Comparison of ENCODE assay signal across 10 cellular contexts in genomic region chr1:40769815-40770214, GRCh38. TPM values are rescaled to one million over a fixed set of nuclear protein-coding genes. Genes with fewer than 3 reads are reported as not detected.
DNase-seq lines count a peak whose midpoint lies in the region; ATAC-seq, FAIRE-seq and TF ChIP-seq lines count a peak whose summit lies in the region.
"Had no signal": no experiment of that assay in that cellular context is flagged by ENCODE, and none has a peak within 500 bp of the region (broad histone marks: within the 10 kb centered on the region; RNA-seq: fewer than 3 reads in every experiment).

No MANE protein-coding gene starts in this region.

- H3K9me3 ChIP-seq in A549 = no peaks in the 10 kb centered on the region
- H3K9me3 ChIP-seq in tibial nerve = no peaks in the 10 kb centered on the region
- H3K9me3 ChIP-seq: Peyer's patch had no signal

- peak overlapping the region in 1 of 2 experiments; percentile 53; a peak in 2 of 6 replicates for H3K27ac ChIP-seq in A549
- no peak overlapping the region for H3K27ac ChIP-seq in tibial nerve
- H3K27ac ChIP-seq: Peyer's patch had no signal

- TF ChIP-seq CTCF in A549 (IDR thresholded peaks at IDR 0.05) = peak; percentile 15; the same call in 1 of the 3 replicates
- peak; percentile 21 for TF ChIP-seq CTCF in GM12865 (IDR thresholded peaks at IDR 0.05; ENCODE audit: insufficient read depth, low read depth, low read length, missing control alignments)
- peak; percentile 9 for TF ChIP-seq CTCF in foreskin fibroblast (IDR thresholded peaks at IDR 0.05; ENCODE audit: low read depth, low read length)
- no peak for TF ChIP-seq CTCF in tibial nerve (IDR thresholded peaks at IDR 0.05)

- H3K27me3 ChIP-seq in tibial nerve = no peaks in the 10 kb centered on the region
- H3K27me3 ChIP-seq: Peyer's patch had no signal

- peaks cover 0 to 76% (median 19%) of the 10 kb centered on the region in 3 donors for H3K36me3 ChIP-seq in tibial nerve

- POLR2A ChIA-PET in A549 (lab: Yijun Ruan, JAX) = no interaction called here

- H3K4me1 ChIP-seq in A549 = no peaks in the 10 kb centered on the region
- peaks cover 0 to 13% (median 0%) of the 10 kb centered on the region in 4 donors for H3K4me1 ChIP-seq in tibial nerve

- peak; percentile 72 to 79; a peak in 4 of 6 replicates for ATAC-seq in A549
- ATAC-seq in GM19324 (IDR thresholded peaks at IDR 0.05; ENCODE audit: low FRiP score, unreplicated experiment) = no peak
- ATAC-seq in HG03280 (IDR thresholded peaks at IDR 0.05; ENCODE audit: unreplicated experiment) = no peak

- in situ Hi-C loops in SK-MEL-5 (cut with HindIII; ENCODE audit: low pct_unique_long_range_greater_than_20kb, low sequenced_read_pairs) = no loop called here

- TF ChIP-seq POLR2A in A549 (IDR thresholded peaks at IDR 0.05; ENCODE audit: low read length) = no peak
- no peak for TF ChIP-seq POLR2A in tibial nerve (IDR thresholded peaks at IDR 0.05)

- H3K4me2 ChIP-seq in A549 = no peak overlapping the region

- DNase-seq in A549 (ENCODE audit: low read depth in 1 of 2, low spot score in 1 of 2) (no peak), GM12865 (ENCODE audit: low read depth) (no peak), SK-MEL-5 (ENCODE audit: low read depth, low spot score) (peak; percentile 50), foreskin fibroblast (no peak), tibial nerve (ENCODE audit: low spot score in 2 of 2) (no peak), hippocampal formation (lab: John Stamatoyannopoulos, UW) (no peak)
- DNase-seq: foreskin melanocyte had no signal

- TF ChIP-seq EP300 in A549 (IDR thresholded peaks at IDR 0.05) (no peak), tibial nerve (IDR thresholded peaks at IDR 0.05) (no peak)

- no peak for FAIRE-seq in A549 (lab: Jason Lieb, UNC)

- 92% methylated on average over 4 of the region's 4 CpGs for WGBS in A549 (ENCODE audit: missing lambda C conversion rate)
- WGBS in tibial nerve, 2 donors = 65 to 68% methylated on average over 4 of the region's 4 CpGs

- peak in 1 of 2 experiments; percentile 6; a peak in 1 of 5 replicates for TF ChIP-seq RAD21 in A549 (conservative IDR thresholded peaks at IDR 0.05 in 1 of 2, IDR thresholded peaks at IDR 0.05 in 1 of 2)

- CTCF ChIA-PET in A549 (lab: Yijun Ruan, JAX) = interaction anchor here (0.9 to 7.5 kb wide), 4 partner anchors 11 to 183 kb away, joined by 3 to 47 read pairs (median 4); no protein-coding TSS in a partner anchor

- no peak overlapping the region for H3K4me3 ChIP-seq in A549
- no peak overlapping the region for H3K4me3 ChIP-seq in GM12865 (ENCODE audit: low read depth, low read length)
- no peak overlapping the region for H3K4me3 ChIP-seq in foreskin fibroblast (ENCODE audit: low read depth in 1 of 2, low read length in 2 of 2)
- H3K4me3 ChIP-seq in tibial nerve = no peak overlapping the region
- H3K4me3 ChIP-seq: Peyer's patch had no signal

TF ChIP-seq in A549, 52 proteins besides CTCF, POLR2A, EP300 and RAD21:
- no peak for TF ChIP-seq ESRRA (IDR thresholded peaks at IDR 0.05; ENCODE audit: borderline replicate concordance, low read length)
- TF ChIP-seq CHD2 (IDR thresholded peaks at IDR 0.05; ENCODE audit: low read length, partially characterized antibody) = no peak
- no peak for TF ChIP-seq HMGXB4 (CRISPR knock-in tag; IDR thresholded peaks at IDR 0.05; ENCODE audit: borderline replicate concordance)
- TF ChIP-seq FOSL2 (IDR thresholded peaks at IDR 0.05) = no peak
- no peak for TF ChIP-seq FOSL2 (CRISPR knock-in tag; IDR thresholded peaks at IDR 0.05)
- TF ChIP-seq KDM1A (IDR thresholded peaks at IDR 0.05; ENCODE audit: low read depth) = no peak
- TF ChIP-seq TP53 (CRISPR knock-in tag; IDR thresholded peaks at IDR 0.05) = no peak
- no peak for TF ChIP-seq MAX (IDR thresholded peaks at IDR 0.05)
- no peak for TF ChIP-seq PHF8 (IDR thresholded peaks at IDR 0.05; ENCODE audit: borderline replicate concordance, low read depth)
- TF ChIP-seq EHF (CRISPR knock-in tag; IDR thresholded peaks at IDR 0.05) = no peak
- TF ChIP-seq CHD4 (IDR thresholded peaks at IDR 0.05; ENCODE audit: borderline replicate concordance) = no peak
- TF ChIP-seq ZSCAN20 (CRISPR knock-in tag; IDR thresholded peaks at IDR 0.05) = no peak
- TF ChIP-seq NPAS2 (CRISPR knock-in tag; IDR thresholded peaks at IDR 0.05; ENCODE audit: borderline replicate concordance) = no peak
- TF ChIP-seq, protein P1, sequence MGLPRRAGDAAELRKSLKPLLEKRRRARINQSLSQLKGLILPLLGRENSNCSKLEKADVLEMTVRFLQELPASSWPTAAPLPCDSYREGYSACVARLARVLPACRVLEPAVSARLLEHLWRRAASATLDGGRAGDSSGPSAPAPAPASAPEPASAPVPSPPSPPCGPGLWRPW (IDR thresholded peaks at IDR 0.05) = no peak
- no peak for TF ChIP-seq JUN (IDR thresholded peaks at IDR 0.05)
- TF ChIP-seq HEYL (CRISPR knock-in tag; IDR thresholded peaks at IDR 0.05) = no peak
- TF ChIP-seq RNF2 (IDR thresholded peaks at IDR 0.05; ENCODE audit: borderline replicate concordance, low read depth) = no peak
- TF ChIP-seq SMC3 (IDR thresholded peaks at IDR 0.05) = no peak
- no peak for TF ChIP-seq GATA3 (IDR thresholded peaks at IDR 0.05; ENCODE audit: borderline replicate concordance)

RNA-seq across cellular contexts. Expression of gene KCNQ4, which starts 13.8 kb away (rescaled TPM):
- polyA plus RNA-seq in A549 (2011; rRNA removed) (0.08 and 0.09 TPM in 2 replicates), A549 (2017; fragmentation: RNase III; extraction: RNeasy Plus Mini Kit Qiagen cat#74134 plus additional on column Dnase treatment) (0.17 to 0.24 TPM (median 0.22 TPM) in 3 replicates)
- 0.17 and 0.30 TPM in 2 replicates for polyA plus RNA-seq in A549 (2012; cell fraction: cytosol; rRNA removed)
- polyA plus RNA-seq in A549 (2012; cell fraction: nucleus; rRNA removed) = 0.95 and 1.7 TPM in 2 replicates
- polyA minus RNA-seq in A549 (2011; rRNA and poly(A)+ RNA removed) = 0.17 and 0.24 TPM in 2 replicates
- 0.11 TPM in 1 of 2 replicates, not detected in the other for total RNA-seq in SK-MEL-5 (2014; rRNA removed; shearing (Covaris generic))
- polyA plus RNA-seq in SK-MEL-5 (2015; cell fraction: cytosol; rRNA removed) = 0.71 and 0.92 TPM in 2 replicates
- polyA plus RNA-seq in SK-MEL-5 (2015; cell fraction: nucleus; rRNA removed) = 2.1 and 2.4 TPM in 2 replicates
- total RNA-seq in tibial nerve = 1 to 10 TPM in 3 of 4 donors, under 1 TPM in 1; 0.22 to 2.1 (median 1.7) TPM

Comparison
In these comparisons a context has a peak if more than half of its experiments do, and no peak if none do; other contexts are left out.
1. ATAC-seq: peak in A549 (2 of 2); none in GM19324 (single experiment) and HG03280 (single experiment).
2. CTCF ChIP-seq: peak in A549 (single experiment), GM12865 (single experiment) and foreskin fibroblast (single experiment); none in tibial nerve (0 of 5).